Comparison of ENCODE assay signal across 10 cellular contexts in genomic region chr2:234994340-234995321, GRCh38.
DNase-seq lines count a peak whose midpoint lies in the region; ATAC-seq and FAIRE-seq lines count a peak whose summit lies in the region.
"Had no signal": no experiment of that assay in that cellular context is flagged by ENCODE, and none has a peak within 500 bp of the region (broad histone marks: within the 10 kb centered on the region; RNA-seq: fewer than 3 reads in every experiment).

No MANE protein-coding gene starts in this region.

- H3K27me3 ChIP-seq in layer of hippocampus (ENCODE audit: control insufficient read depth, insufficient read depth, low read length) = no peaks in the 10 kb centered on the region

- H3K27ac ChIP-seq in layer of hippocampus (ENCODE audit: low read depth, low read length) (peak overlapping the region; percentile 77), substantia nigra (ENCODE audit: low read depth, low read length, poor library complexity, severe bottlenecking) (peak overlapping the region; percentile 80)

- no peak for ATAC-seq in HG02610 (IDR thresholded peaks at IDR 0.05; ENCODE audit: unreplicated experiment)

- FAIRE-seq in HTR-8/SVneo (lab: Jason Lieb, UNC) (peak; percentile 44), RCC 7860 (lab: Jason Lieb, UNC) (no peak)

- DNase-seq in HTR-8/SVneo (ENCODE audit: insufficient read length, low spot score) (no peak), RCC 7860 (ENCODE audit: low spot score) (peak; percentile 25), substantia nigra (lab: John Stamatoyannopoulos, UW) (peak in 17 of 49 donors; percentile 16 to 61 (median 29)), GM19238 (ENCODE audit: insufficient read length, low spot score) (no peak), DMS 273 treated with DMSO at 0.1 percent for 48 hours (lab: John Stamatoyannopoulos, UW) (no peak)
- DNase-seq: activated CD4-positive, alpha-beta memory T cell treated with anti-CD3 and anti-CD28 coated beads, Interleukin-2, amount 10 ng/mL, durations not matched to agents 7 days and 5 days; activated effector memory CD4-positive, alpha-beta T cell treated with anti-CD3 and anti-CD28 coated beads, Interleukin-2, amount 50 U/mL, for 16 hours; NCI-H2171 had no signal
